ENCODE assay signal across 8 cellular contexts in the genomic region with DNA sequence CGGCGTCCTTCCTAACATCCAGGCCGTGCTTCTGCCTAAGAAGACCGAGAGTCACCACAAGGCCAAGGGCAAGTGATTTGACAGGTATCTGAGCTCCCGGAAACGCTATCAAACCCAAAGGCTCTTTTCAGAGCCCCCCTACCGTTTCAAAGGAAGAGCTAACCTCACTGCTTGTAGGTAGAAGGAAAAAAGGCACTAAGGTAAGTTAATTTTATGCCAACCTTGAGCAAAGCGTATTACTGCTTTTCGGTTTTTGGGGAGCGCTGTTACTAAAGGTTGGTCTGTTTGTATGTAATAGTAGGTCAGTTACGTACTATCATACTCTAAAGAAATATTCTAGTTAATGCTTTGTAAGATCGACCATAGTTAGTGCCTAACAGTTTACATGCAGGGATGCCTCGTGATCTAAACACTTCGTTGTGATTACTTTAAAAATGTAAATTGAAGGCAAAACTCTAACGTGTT. TPM values are rescaled to one million over a fixed set of nuclear protein-coding genes. Genes with fewer than 3 reads are reported as not detected.
DNase-seq lines count a peak whose midpoint lies in the region; ATAC-seq and TF ChIP-seq lines count a peak whose summit lies in the region.

No MANE protein-coding gene starts in this region.

- H3K4me3 ChIP-seq in AG04450 (ENCODE audit: low read depth, low read length), result peak overlapping the region; percentile 96
- H3K4me3 ChIP-seq in HFF-Myc (replicated peaks; ENCODE audit: low read depth, low read length), result peak overlapping the region; percentile 94
- peak overlapping the region; percentile 94 to 97 for H3K4me3 ChIP-seq in esophagus (ENCODE audit: low read depth in 1 of 2, low read length in 2 of 2)
- H3K4me3 ChIP-seq in neuron (ENCODE audit: low read length), result peak overlapping the region; percentile 98

- ATAC-seq in SK-N-SH treated with all-trans-retinoic acid at 6 μM for 48 hours, result peak; percentile 1
- no peak for ATAC-seq in GM21529 (IDR thresholded peaks at IDR 0.05; ENCODE audit: unreplicated experiment)

- CTCF ChIA-PET in AG04450 (lab: Charles Lee), result interaction anchor here (0.6 to 2.0 kb wide), 5 partner anchors 21 to 98 kb away, joined by 3 to 6 read pairs (median 3); a partner anchor contains a TSS

- WGBS in esophagus, 2 donors, result 0% methylated on average over 15 of the region's 15 CpGs

- in situ Hi-C loops in ACHN (cut with HindIII; ENCODE audit: low pct_ligation_motif_present, low pct_unique_long_range_greater_than_20kb, low sequenced_read_pairs), result no loop called here

- no peaks in the 10 kb centered on the region for H3K27me3 ChIP-seq in AG04450 (ENCODE audit: control insufficient read depth, insufficient read depth, low read length)
- H3K27me3 ChIP-seq in esophagus (ENCODE audit: control insufficient read depth in 1 of 2, insufficient read depth in 2 of 2, low read length in 2 of 2), result no peaks in the 10 kb centered on the region
- H3K27me3 ChIP-seq in neuron (ENCODE audit: insufficient read depth, low read length), result no peaks in the 10 kb centered on the region

- POLR2A ChIA-PET in AG04450 (lab: Yijun Ruan, JAX), result interaction anchor here (0.6 to 6.4 kb wide), 30 partner anchors 8 to 1740 kb away, joined by 3 to 545 read pairs (median 9); a partner anchor contains a TSS

- H3K9me3 ChIP-seq in AG04450 (ENCODE audit: control insufficient read depth, insufficient read depth, low read length) (no peaks in the 10 kb centered on the region; the same call in 1 of the 2 replicates), esophagus (ENCODE audit: control insufficient read depth in 2 of 2, insufficient read depth in 1 of 2, low read depth in 1 of 2, low read length in 1 of 2) (no peaks in the 10 kb centered on the region), neuron (ENCODE audit: low read length) (no peaks in the 10 kb centered on the region)

- no peaks in the 10 kb centered on the region for H3K36me3 ChIP-seq in esophagus (ENCODE audit: control insufficient read depth in 2 of 2, insufficient read depth in 2 of 2, low read length in 1 of 2)
- peaks cover 3% of the 10 kb centered on the region for H3K36me3 ChIP-seq in neuron (ENCODE audit: insufficient read depth, low read length)

- no peak for DNase-seq in AG04450 (ENCODE audit: low read depth, low spot score)
- no peak for DNase-seq in HFF-Myc (ENCODE audit: extremely low read depth, low read depth)
- DNase-seq in ACHN, result no peak
- no peak for DNase-seq in A172 (ENCODE audit: low spot score)

- H3K4me1 ChIP-seq in esophagus (ENCODE audit: control insufficient read depth in 2 of 2, insufficient read depth in 2 of 2, low read length in 1 of 2), result no peaks in the 10 kb centered on the region
- H3K4me1 ChIP-seq in neuron (ENCODE audit: insufficient read depth, low read length), result peaks cover 10% of the 10 kb centered on the region

- no peak overlapping the region for H2AFZ ChIP-seq in neuron (ENCODE audit: low read depth, low read length)

- H3K27ac ChIP-seq in AG04450 (ENCODE audit: low read depth, low read length), result peak overlapping the region; percentile 94
- H3K27ac ChIP-seq in esophagus (ENCODE audit: low read depth in 2 of 2, low read length in 1 of 2), result peak overlapping the region; percentile 99

- TF ChIP-seq CTCF in AG04450 (IDR thresholded peaks at IDR 0.05; ENCODE audit: low read depth, low read length) (no peak), HFF-Myc (IDR thresholded peaks at IDR 0.05; ENCODE audit: low read depth, low read length, missing control alignments) (no peak)

TF ChIP-seq in SK-N-SH treated with all-trans-retinoic acid at 6 μM for 48 hours, 23 proteins besides CTCF, POLR2A, EP300 and RAD21:
- TF ChIP-seq, protein P1, sequence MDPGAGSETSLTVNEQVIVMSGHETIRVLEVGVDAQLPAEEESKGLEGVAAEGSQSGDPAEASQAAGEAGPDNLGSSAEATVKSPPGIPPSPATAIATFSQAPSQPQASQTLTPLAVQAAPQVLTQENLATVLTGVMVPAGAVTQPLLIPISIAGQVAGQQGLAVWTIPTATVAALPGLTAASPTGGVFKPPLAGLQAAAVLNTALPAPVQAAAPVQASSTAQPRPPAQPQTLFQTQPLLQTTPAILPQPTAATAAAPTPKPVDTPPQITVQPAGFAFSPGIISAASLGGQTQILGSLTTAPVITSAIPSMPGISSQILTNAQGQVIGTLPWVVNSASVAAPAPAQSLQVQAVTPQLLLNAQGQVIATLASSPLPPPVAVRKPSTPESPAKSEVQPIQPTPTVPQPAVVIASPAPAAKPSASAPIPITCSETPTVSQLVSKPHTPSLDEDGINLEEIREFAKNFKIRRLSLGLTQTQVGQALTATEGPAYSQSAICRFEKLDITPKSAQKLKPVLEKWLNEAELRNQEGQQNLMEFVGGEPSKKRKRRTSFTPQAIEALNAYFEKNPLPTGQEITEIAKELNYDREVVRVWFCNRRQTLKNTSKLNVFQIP (CRISPR knock-in tag; IDR thresholded peaks at IDR 0.05; ENCODE audit: borderline replicate concordance, low read depth), result no peak
- no peak for TF ChIP-seq ISL1 (CRISPR knock-in tag; IDR thresholded peaks at IDR 0.05)
- no peak for TF ChIP-seq ZNF565 (CRISPR knock-in tag; conservative IDR thresholded peaks at IDR 0.05; ENCODE audit: low read depth)
- TF ChIP-seq ZFP3 (CRISPR knock-in tag; IDR thresholded peaks at IDR 0.05), result no peak
- TF ChIP-seq, protein P2, sequence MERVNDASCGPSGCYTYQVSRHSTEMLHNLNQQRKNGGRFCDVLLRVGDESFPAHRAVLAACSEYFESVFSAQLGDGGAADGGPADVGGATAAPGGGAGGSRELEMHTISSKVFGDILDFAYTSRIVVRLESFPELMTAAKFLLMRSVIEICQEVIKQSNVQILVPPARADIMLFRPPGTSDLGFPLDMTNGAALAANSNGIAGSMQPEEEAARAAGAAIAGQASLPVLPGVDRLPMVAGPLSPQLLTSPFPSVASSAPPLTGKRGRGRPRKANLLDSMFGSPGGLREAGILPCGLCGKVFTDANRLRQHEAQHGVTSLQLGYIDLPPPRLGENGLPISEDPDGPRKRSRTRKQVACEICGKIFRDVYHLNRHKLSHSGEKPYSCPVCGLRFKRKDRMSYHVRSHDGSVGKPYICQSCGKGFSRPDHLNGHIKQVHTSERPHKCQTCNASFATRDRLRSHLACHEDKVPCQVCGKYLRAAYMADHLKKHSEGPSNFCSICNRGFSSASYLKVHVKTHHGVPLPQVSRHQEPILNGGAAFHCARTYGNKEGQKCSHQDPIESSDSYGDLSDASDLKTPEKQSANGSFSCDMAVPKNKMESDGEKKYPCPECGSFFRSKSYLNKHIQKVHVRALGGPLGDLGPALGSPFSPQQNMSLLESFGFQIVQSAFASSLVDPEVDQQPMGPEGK (CRISPR knock-in tag; IDR thresholded peaks at IDR 0.05; ENCODE audit: borderline replicate concordance), result no peak
- TF ChIP-seq ZNF70 (CRISPR knock-in tag; IDR thresholded peaks at IDR 0.05), result no peak
- no peak for TF ChIP-seq CSDC2 (CRISPR knock-in tag; IDR thresholded peaks at IDR 0.05)
- TF ChIP-seq ZC3H10 (CRISPR knock-in tag; IDR thresholded peaks at IDR 0.05), result no peak
- no peak for TF ChIP-seq ARNTL (CRISPR knock-in tag; IDR thresholded peaks at IDR 0.05; ENCODE audit: borderline replicate concordance, low read depth)
- no peak for TF ChIP-seq BACH2 (CRISPR knock-in tag; IDR thresholded peaks at IDR 0.05; ENCODE audit: borderline replicate concordance)
- TF ChIP-seq ZFP30 (CRISPR knock-in tag; IDR thresholded peaks at IDR 0.05), result no peak
- TF ChIP-seq, protein P3, sequence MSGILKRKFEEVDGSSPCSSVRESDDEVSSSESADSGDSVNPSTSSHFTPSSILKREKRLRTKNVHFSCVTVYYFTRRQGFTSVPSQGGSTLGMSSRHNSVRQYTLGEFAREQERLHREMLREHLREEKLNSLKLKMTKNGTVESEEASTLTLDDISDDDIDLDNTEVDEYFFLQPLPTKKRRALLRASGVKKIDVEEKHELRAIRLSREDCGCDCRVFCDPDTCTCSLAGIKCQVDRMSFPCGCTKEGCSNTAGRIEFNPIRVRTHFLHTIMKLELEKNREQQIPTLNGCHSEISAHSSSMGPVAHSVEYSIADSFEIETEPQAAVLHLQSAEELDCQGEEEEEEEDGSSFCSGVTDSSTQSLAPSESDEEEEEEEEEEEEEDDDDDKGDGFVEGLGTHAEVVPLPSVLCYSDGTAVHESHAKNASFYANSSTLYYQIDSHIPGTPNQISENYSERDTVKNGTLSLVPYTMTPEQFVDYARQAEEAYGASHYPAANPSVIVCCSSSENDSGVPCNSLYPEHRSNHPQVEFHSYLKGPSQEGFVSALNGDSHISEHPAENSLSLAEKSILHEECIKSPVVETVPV (CRISPR knock-in tag; IDR thresholded peaks at IDR 0.05), result no peak

RNA-seq across cellular contexts. Expression of a gene that starts 37.4 kb away (rescaled TPM):
- polyA plus RNA-seq in AG04450 (2011; rRNA removed) (19.5 and 21.4 TPM in 2 replicates), esophagus (1 to 10 TPM; 2.2 to 2.6 TPM)
- polyA minus RNA-seq in AG04450 (2011; rRNA and poly(A)+ RNA removed), result 19.7 and 20.1 TPM in 2 replicates
- 15.6 and 17.0 TPM in 2 replicates for total RNA-seq in A172 (2014; rRNA removed; shearing (Covaris generic))
